22 cellular contexts compared by ENCODE assay signal in the genomic region with DNA sequence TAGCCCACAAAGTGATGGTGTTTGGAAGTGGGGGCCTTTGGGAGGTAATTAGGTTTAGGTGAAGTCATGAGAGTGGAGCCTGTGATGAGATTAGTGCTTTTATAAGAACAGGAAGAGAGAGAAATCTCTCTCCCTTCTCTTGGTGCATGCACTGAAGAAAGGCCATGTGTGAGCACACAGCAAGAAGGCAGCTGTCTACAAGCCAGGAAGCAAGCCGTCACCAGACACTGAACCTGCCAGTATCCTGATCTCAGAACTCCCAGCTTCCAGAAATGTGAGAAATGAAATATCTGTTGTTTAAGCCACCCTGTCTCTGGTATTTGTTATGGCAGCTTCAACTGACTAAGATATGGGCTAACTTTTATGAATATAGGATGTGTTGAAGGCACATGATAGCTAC.
"Had no signal": no experiment of that assay in that cellular context is flagged by ENCODE, and none has a peak within 500 bp of the region (broad histone marks: within the 10 kb centered on the region; RNA-seq: fewer than 3 reads in every experiment).

No MANE protein-coding gene starts in this region.

- H3K4me3 ChIP-seq: dorsolateral prefrontal cortex, gastrocnemius medialis, left lung, lung, prostate gland, right lobe of liver, suprapubic skin, thyroid gland, upper lobe of left lung, uterus had no signal

- H3K27me3 ChIP-seq: dorsolateral prefrontal cortex, gastrocnemius medialis, left lung, right lobe of liver, suprapubic skin, thyroid gland, upper lobe of left lung, uterus had no signal

- ATAC-seq: gastrocnemius medialis; left lung; natural killer cell treated with Interleukin-12 subunit alpha and Interleukin-12 subunit beta and Interleukin-15 and Interleukin-18, amount 100 ng/mL, for 72 hours; right lobe of liver; stimulated activated effector memory CD8-positive, alpha-beta T cell treated with anti-CD3 and anti-CD28 coated beads, Interleukin-12 subunit alpha, Interleukin-12 subunit beta, amount 100 ng/mL, for 72 hours; stimulated activated naive CD8-positive, alpha-beta T cell treated with anti-CD3 and anti-CD28 coated beads, Interleukin-15, Interleukin-2, amounts not matched to agents 100 U/mL and 50 U/mL, for 24 hours had no signal

- H3K4me3 Mint-ChIP-seq: immature natural killer cell; natural killer cell treated with Interleukin-12 subunit alpha and Interleukin-12 subunit beta and Interleukin-15 and Interleukin-18, amount 100 ng/mL, for 72 hours; stimulated activated effector memory CD8-positive, alpha-beta T cell treated with anti-CD3 and anti-CD28 coated beads, Interleukin-12 subunit alpha, Interleukin-12 subunit beta, amount 100 ng/mL, for 72 hours had no signal

- H3K27ac Mint-ChIP-seq: natural killer cell treated with Interleukin-12 subunit alpha and Interleukin-12 subunit beta and Interleukin-15 and Interleukin-18, amount 100 ng/mL, for 72 hours; stimulated activated effector memory CD8-positive, alpha-beta T cell treated with anti-CD3 and anti-CD28 coated beads, Interleukin-12 subunit alpha, Interleukin-12 subunit beta, amount 100 ng/mL, for 72 hours had no signal

- H3K27me3 Mint-ChIP-seq: natural killer cell treated with Interleukin-12 subunit alpha and Interleukin-12 subunit beta and Interleukin-15 and Interleukin-18, amount 100 ng/mL, for 72 hours had no signal

- H3K9me3 Mint-ChIP-seq: natural killer cell treated with Interleukin-12 subunit alpha and Interleukin-12 subunit beta and Interleukin-15 and Interleukin-18, amount 100 ng/mL, for 72 hours; stimulated activated effector memory CD8-positive, alpha-beta T cell treated with anti-CD3 and anti-CD28 coated beads, Interleukin-12 subunit alpha, Interleukin-12 subunit beta, amount 100 ng/mL, for 72 hours had no signal

- H3K9me3 ChIP-seq: gastrocnemius medialis, left lung, prostate gland, right lobe of liver, suprapubic skin, thyroid gland, upper lobe of left lung, uterus had no signal

- H3K36me3 Mint-ChIP-seq: immature natural killer cell; natural killer cell treated with Interleukin-12 subunit alpha and Interleukin-12 subunit beta and Interleukin-15 and Interleukin-18, amount 100 ng/mL, for 72 hours; stimulated activated effector memory CD8-positive, alpha-beta T cell treated with anti-CD3 and anti-CD28 coated beads, Interleukin-12 subunit alpha, Interleukin-12 subunit beta, amount 100 ng/mL, for 72 hours had no signal

- H3K4me1 ChIP-seq: left lung, parathyroid adenoma, prostate gland, right lobe of liver, suprapubic skin, thyroid gland, upper lobe of left lung, uterus had no signal

- H3K36me3 ChIP-seq: gastrocnemius medialis, left lung, prostate gland, right lobe of liver, suprapubic skin, thyroid gland, upper lobe of left lung, uterus had no signal

- H3K27ac ChIP-seq: dorsolateral prefrontal cortex, gastrocnemius medialis, left lung, parathyroid adenoma, prostate gland, right lobe of liver, suprapubic skin, thyroid gland, upper lobe of left lung, uterus had no signal

- DNase-seq: cortex of kidney; dorsolateral prefrontal cortex; effector CD8-positive, alpha-beta T cell; gastrocnemius medialis; immature natural killer cell; left lung; mesenchymal stem cell; midbrain; occipital lobe; right lobe of liver; stimulated activated CD4-positive, alpha-beta T cell treated with anti-CD3 and anti-CD28 coated beads, Interleukin-4, amount 100 ng/mL, for 1 hour; stimulated activated CD8-positive, alpha-beta memory T cell treated with anti-CD3 and anti-CD28 coated beads, Interleukin-4, amount 100 ng/mL, for 48 hours; stimulated activated naive CD8-positive, alpha-beta T cell treated with anti-CD3 and anti-CD28 coated beads, Interleukin-15, Interleukin-2, amounts not matched to agents 100 U/mL and 50 U/mL, for 24 hours; thyroid gland; upper lobe of left lung; uterus had no signal
